ENCODE assay signal across 27 cellular contexts in genomic region chr7:158549834-158550700, GRCh38. TPM values are rescaled to one million over a fixed set of nuclear protein-coding genes. Genes with fewer than 3 reads are reported as not detected.
DNase-seq lines count a peak whose midpoint lies in the region; ATAC-seq and TF ChIP-seq lines count a peak whose summit lies in the region.
"Had no signal": no experiment of that assay in that cellular context is flagged by ENCODE, and none has a peak within 500 bp of the region (broad histone marks: within the 10 kb centered on the region; RNA-seq: fewer than 3 reads in every experiment).

No MANE protein-coding gene starts in this region.

- H3K9me3 ChIP-seq in right atrium auricular region (no peaks in the 10 kb centered on the region), upper lobe of right lung (no peaks in the 10 kb centered on the region), T-helper 17 cell (ENCODE audit: control insufficient read depth, low read length, poor library complexity, severe bottlenecking) (no peaks in the 10 kb centered on the region)
- H3K9me3 ChIP-seq: mucosa of descending colon had no signal

- H3K4me3 ChIP-seq in right atrium auricular region (peak overlapping the region in 1 of 2 donors; percentile 16), dorsolateral prefrontal cortex (peak overlapping the region in 40 of 59 donors; percentile 4 to 57 (median 38)), upper lobe of right lung (peak overlapping the region; percentile 27)
- H3K4me3 ChIP-seq: hepatocyte, lung, mucosa of descending colon had no signal

- no peaks in the 10 kb centered on the region for H3K36me3 ChIP-seq in right atrium auricular region
- H3K36me3 ChIP-seq in upper lobe of right lung = no peaks in the 10 kb centered on the region

- intact Hi-C loops in Right ventricle myocardium inferior (cut with DNase I) (no loop called here), dorsolateral prefrontal cortex (cut with DNase I) (no loop called here), upper lobe of right lung (cut with DNase I) (no loop called here)

- ATAC-seq in Right ventricle myocardium inferior (no peak), upper lobe of right lung (peak; percentile 3), GM18867 (IDR thresholded peaks at IDR 0.05; ENCODE audit: unreplicated experiment) (no peak), T-helper 17 cell (no peak)

- H3K4me1 ChIP-seq in right atrium auricular region = no peaks in the 10 kb centered on the region
- H3K4me1 ChIP-seq in upper lobe of right lung = peaks cover 6% of the 10 kb centered on the region

- peaks cover 15% of the 10 kb centered on the region for H3K4me1 Mint-ChIP-seq in nephron progenitor cell
- H3K4me1 Mint-ChIP-seq in osteocyte (ENCODE audit: unreplicated experiment) = no peaks in the 10 kb centered on the region
- H3K4me1 Mint-ChIP-seq in T-helper 17 cell = peaks cover 3% of the 10 kb centered on the region
- H3K4me1 Mint-ChIP-seq: central memory CD8-positive, alpha-beta T cell; IgD-negative memory B cell; nephron had no signal

- TF ChIP-seq CTCF in right atrium auricular region (IDR thresholded peaks at IDR 0.05) (no peak), dorsolateral prefrontal cortex (IDR thresholded peaks at IDR 0.05 in 54 of 56, conservative IDR thresholded peaks at IDR 0.05 in 2 of 56; ENCODE audit: low read depth in 1 of 56, partially characterized antibody in 56 of 56) (no peak), nephron progenitor cell (IDR thresholded peaks at IDR 0.05) (no peak), upper lobe of right lung (IDR thresholded peaks at IDR 0.05) (no peak), osteocyte (IDR thresholded peaks at IDR 0.05) (no peak)

- peaks cover 5% of the 10 kb centered on the region for H3K27me3 Mint-ChIP-seq in nephron progenitor cell (ENCODE audit: low read depth, poor library complexity)
- no peaks in the 10 kb centered on the region for H3K27me3 Mint-ChIP-seq in osteocyte (ENCODE audit: unreplicated experiment)
- peaks cover 24% of the 10 kb centered on the region for H3K27me3 Mint-ChIP-seq in T-helper 17 cell
- H3K27me3 Mint-ChIP-seq: central memory CD8-positive, alpha-beta T cell; IgD-negative memory B cell; type B pancreatic cell had no signal

- H3K27ac ChIP-seq in right atrium auricular region (no peak overlapping the region), dorsolateral prefrontal cortex (peak overlapping the region in 30 of 59 donors; percentile 11 to 71 (median 48)), upper lobe of right lung (no peak overlapping the region)
- H3K27ac ChIP-seq: hepatocyte had no signal

- H3K36me3 Mint-ChIP-seq in nephron progenitor cell (ENCODE audit: low read depth) = no peaks in the 10 kb centered on the region
- H3K36me3 Mint-ChIP-seq in osteocyte (ENCODE audit: unreplicated experiment) = no peaks in the 10 kb centered on the region
- H3K36me3 Mint-ChIP-seq in T-helper 17 cell (ENCODE audit: low read depth) = peaks cover 2% of the 10 kb centered on the region
- H3K36me3 Mint-ChIP-seq: activated naive CD8-positive, alpha-beta T cell; IgD-negative memory B cell; type B pancreatic cell had no signal

- H3K9me3 Mint-ChIP-seq in nephron progenitor cell = no peaks in the 10 kb centered on the region
- H3K9me3 Mint-ChIP-seq in osteocyte (ENCODE audit: unreplicated experiment) = peaks cover 5% of the 10 kb centered on the region
- H3K9me3 Mint-ChIP-seq: activated T-helper 2 cell treated with anti-CD3 and anti-CD28 coated beads, Interferon-gamma antibody, Interleukin-2, Interleukin-4, amounts not matched to agents 10 μg/mL and 5 μg/mL and 100 μg/mL, durations not matched to agents 14 hours and 24 hours and 36 hours; central memory CD8-positive, alpha-beta T cell; IgD-negative memory B cell; nephron; type B pancreatic cell had no signal

- H3K27me3 ChIP-seq in right atrium auricular region (no peaks in the 10 kb centered on the region), dorsolateral prefrontal cortex (no peaks in the 10 kb centered on the region), upper lobe of right lung (no peaks in the 10 kb centered on the region)
- H3K27me3 ChIP-seq: hepatocyte had no signal

- H3K4me3 Mint-ChIP-seq in nephron progenitor cell (no peak overlapping the region), osteocyte (ENCODE audit: unreplicated experiment) (no peak overlapping the region), T-helper 17 cell (no peak overlapping the region)
- H3K4me3 Mint-ChIP-seq: activated naive CD8-positive, alpha-beta T cell; central memory CD8-positive, alpha-beta T cell; IgD-negative memory B cell; nephron; type B pancreatic cell had no signal

- peak overlapping the region; percentile 27 for H3K27ac Mint-ChIP-seq in nephron progenitor cell
- no peak overlapping the region for H3K27ac Mint-ChIP-seq in osteocyte (ENCODE audit: unreplicated experiment)
- H3K27ac Mint-ChIP-seq in T-helper 17 cell = no peak overlapping the region
- H3K27ac Mint-ChIP-seq: activated naive CD8-positive, alpha-beta T cell; activated T-helper 2 cell treated with anti-CD3 and anti-CD28 coated beads, Interferon-gamma antibody, Interleukin-2, Interleukin-4, amounts not matched to agents 10 μg/mL and 5 μg/mL and 100 μg/mL, durations not matched to agents 14 hours and 24 hours and 36 hours; IgD-negative memory B cell; nephron; progenitor cell of endocrine pancreas; type B pancreatic cell had no signal

- peak; percentile 61 for DNase-seq in Right ventricle myocardium inferior (ENCODE audit: missing footprints)
- DNase-seq in right atrium auricular region (ENCODE audit: low spot score) = no peak
- DNase-seq in dorsolateral prefrontal cortex = no peak
- DNase-seq in nephron progenitor cell = no peak
- DNase-seq in upper lobe of right lung = no peak
- no peak for DNase-seq in osteocyte (ENCODE audit: extremely low spot score, unreplicated experiment)
- no peak for DNase-seq in T-helper 17 cell
- DNase-seq: activated CD4-positive, alpha-beta T cell treated with anti-CD3 and anti-CD28 coated beads, Interleukin-2, amount 50 U/mL, for 48 hours; AML-193; COR-L47; DND-41; HCEC 1CT; NCI-H2081 treated with DMSO at 0.1 percent for 48 hours; NCI-H446; T1000 had no signal

RNA-seq across cellular contexts. Expression of gene PTPRN2, which starts 37.6 kb away (rescaled TPM):
- 1.6 TPM for total RNA-seq in Right ventricle myocardium inferior
- total RNA-seq in right atrium auricular region = 1 to 10 TPM; 2.6 to 2.7 TPM
- 100 to 1,000 TPM in 109 of 120 experiments, 10 to 100 TPM in 11; 42.8 to 186 (median 133) TPM for total RNA-seq in dorsolateral prefrontal cortex
- 4.9 TPM for total RNA-seq in upper lobe of right lung
- total RNA-seq in osteocyte = 0.50 and 0.59 TPM in 2 replicates
- total RNA-seq in T-helper 17 cell = under 1 TPM; 0.42 to 0.57 TPM
- total RNA-seq: fibroblast of villous mesenchyme had no signal

Comparison
In these comparisons a context has a peak if more than half of its experiments do, and no peak if none do; other contexts are left out.
1. H3K27ac ChIP-seq: peak in dorsolateral prefrontal cortex (30 of 59); none in right atrium auricular region (0 of 2) and upper lobe of right lung (single experiment).